Comparison of ENCODE assay signal across 19 cellular contexts in the genomic region with DNA sequence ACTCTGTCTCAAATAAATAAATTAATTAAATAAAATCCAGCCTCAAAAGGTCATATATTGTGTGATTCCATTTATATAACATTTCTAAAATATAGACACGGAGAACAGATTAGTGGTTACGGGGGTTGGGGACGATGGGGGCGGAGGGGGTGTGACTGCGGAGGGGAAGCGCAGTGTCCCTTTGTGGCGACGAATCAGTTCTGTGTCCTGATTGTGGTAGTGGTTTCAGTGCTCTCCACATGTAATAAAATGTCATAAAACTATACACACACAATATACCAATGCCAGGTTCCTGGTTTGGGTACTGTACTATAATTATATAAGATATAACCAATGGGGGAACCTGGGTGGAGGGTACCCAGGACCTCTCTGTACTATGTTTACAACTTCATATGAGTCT.
"Had no signal": no experiment of that assay in that cellular context is flagged by ENCODE, and none has a peak within 500 bp of the region (broad histone marks: within the 10 kb centered on the region; RNA-seq: fewer than 3 reads in every experiment).

No MANE protein-coding gene starts in this region.

- H3K27me3 ChIP-seq: esophagus squamous epithelium had no signal

- H3K36me3 Mint-ChIP-seq: activated naive CD8-positive, alpha-beta T cell treated with anti-CD3 and anti-CD28 coated beads, Interleukin-2, amount 10 ng/mL, durations not matched to agents 7 days and 5 days had no signal

- H3K27ac Mint-ChIP-seq: activated CD4-positive, alpha-beta T cell treated with anti-CD3 and anti-CD28 coated beads, Interleukin-2, amount 10 ng/mL, durations not matched to agents 7 days and 5 days; activated naive CD8-positive, alpha-beta T cell treated with anti-CD3 and anti-CD28 coated beads, Interleukin-2, amount 10 ng/mL, durations not matched to agents 7 days and 5 days; brain; nephron progenitor cell had no signal

- H3K27me3 Mint-ChIP-seq: brain had no signal

- H3K4me3 Mint-ChIP-seq: activated CD4-positive, alpha-beta T cell treated with anti-CD3 and anti-CD28 coated beads, Interleukin-2, amount 10 ng/mL, durations not matched to agents 7 days and 5 days; activated naive CD8-positive, alpha-beta T cell treated with anti-CD3 and anti-CD28 coated beads, Interleukin-2, amount 10 ng/mL, durations not matched to agents 7 days and 5 days; brain; nephron progenitor cell had no signal

- DNase-seq: activated CD4-positive, alpha-beta T cell treated with anti-CD3 and anti-CD28 coated beads, Interleukin-2, amount 10 ng/mL, durations not matched to agents 7 days and 5 days; activated CD8-positive, alpha-beta memory T cell treated with anti-CD3 and anti-CD28 coated beads for 24 hours; activated naive CD4-positive, alpha-beta T cell; activated naive CD8-positive, alpha-beta T cell treated with anti-CD3 and anti-CD28 coated beads, Interleukin-2, amount 10 ng/mL, durations not matched to agents 7 days and 5 days; central memory CD4-positive, alpha-beta T cell; esophagus squamous epithelium; hippocampal formation; left ventricle myocardium inferior; nephron progenitor cell; right cardiac atrium; stimulated activated CD4-positive, alpha-beta T cell treated with anti-CD3 and anti-CD28 coated beads, Interleukin-4, amount 100 ng/mL, for 4 hours; stimulated activated CD8-positive, alpha-beta memory T cell treated with anti-CD3 and anti-CD28 coated beads, Interleukin-4, amount 100 ng/mL, for 48 hours; stimulated activated naive CD4-positive, alpha-beta T cell treated with Interleukin-2 at 50 U/mL for 16 hours; substantia nigra; trophoblast cell had no signal

- H3K27ac ChIP-seq: coronary artery, left ventricle myocardium inferior, prostate gland had no signal

- H3K9me3 ChIP-seq: prostate gland had no signal

- H3K4me3 ChIP-seq: coronary artery, esophagus squamous epithelium, left ventricle myocardium inferior, prostate gland, skin epidermis had no signal

- ATAC-seq: right cardiac atrium had no signal

- H3K36me3 ChIP-seq: esophagus squamous epithelium, left ventricle myocardium inferior, prostate gland had no signal

- H3K4me1 ChIP-seq: prostate gland had no signal
